ENCODE assay signal across 17 cellular contexts in the genomic region with DNA sequence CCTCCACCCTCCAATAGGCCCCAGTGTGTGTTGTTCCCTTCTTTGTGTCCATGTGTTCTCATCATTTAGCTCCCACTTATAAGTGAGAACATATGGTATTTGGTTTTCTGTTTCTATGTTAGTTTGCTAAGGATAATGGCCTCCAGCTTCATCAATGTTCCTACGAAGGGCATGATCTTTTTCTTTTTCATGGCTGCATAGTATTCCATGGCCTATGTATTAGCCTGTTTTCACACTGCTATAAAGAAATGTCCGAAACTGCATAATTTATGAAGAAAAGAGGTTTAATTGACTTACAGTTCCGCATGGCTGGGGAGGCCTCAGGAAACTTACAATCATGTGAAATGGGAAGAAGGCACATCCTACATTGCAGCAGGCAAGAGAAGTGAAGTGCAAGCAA. TPM values are rescaled to one million over a fixed set of nuclear protein-coding genes. Genes with fewer than 3 reads are reported as not detected.
"Had no signal": no experiment of that assay in that cellular context is flagged by ENCODE, and none has a peak within 500 bp of the region (broad histone marks: within the 10 kb centered on the region; RNA-seq: fewer than 3 reads in every experiment).

No MANE protein-coding gene starts in this region.

RNA-seq across cellular contexts. Expression of gene NEUROD1, which starts 22.2 kb away (rescaled TPM):
- total RNA-seq: activated naive CD4-positive, alpha-beta T cell treated with anti-CD3 and anti-CD28 coated beads for 36 hours; activated naive CD4-positive, alpha-beta T cell treated with anti-CD3 and anti-CD28 coated beads, Interleukin-2, amount 50 U/mL, for 72 hours; activated naive CD8-positive, alpha-beta T cell treated with anti-CD3 and anti-CD28 coated beads, Interleukin-2, amount 10 ng/mL, durations not matched to agents 7 days and 5 days; activated T-cell treated with anti-CD3 and anti-CD28 coated beads, Interleukin-2, amount 50 U/mL, for 4 hours; activated T-cell treated with anti-CD3 and anti-CD28 coated beads, Interleukin-2, amount 50 U/mL, for 72 hours; activated T-helper 1 cell treated with anti-CD3 and anti-CD28 coated beads, Interleukin-12 subunit alpha, Interleukin-12 subunit beta, Interleukin-2, Interleukin-4 antibody, amounts not matched to agents 30 ng/mL and 10 ng/mL and 1 ng/mL, durations not matched to agents 14 hours and 24 hours and 36 hours; activated T-helper 17 cell treated with anti-CD3 and anti-CD28 coated beads, Interleukin-2, amount 50 U/mL, for 72 hours; activated T-helper 2 cell treated with anti-CD3 and anti-CD28 coated beads, Interferon-gamma antibody, Interleukin-2, Interleukin-4, amounts not matched to agents 10 μg/mL and 5 μg/mL and 100 μg/mL, durations not matched to agents 14 hours and 24 hours and 36 hours; adrenal gland; aorta; ascending aorta; astrocyte; breast epithelium; bronchial epithelial cell; cardiac muscle cell; cardiac septum; chondrocyte had no signal
- polyA plus RNA-seq: adrenal gland, cardiac muscle cell had no signal

RNA-seq across cellular contexts. Expression of gene CERKL, which starts 45.6 kb away (rescaled TPM):
- total RNA-seq: activated naive CD4-positive, alpha-beta T cell treated with anti-CD3 and anti-CD28 coated beads, Interleukin-2, amount 50 U/mL, for 72 hours; activated naive CD8-positive, alpha-beta T cell treated with anti-CD3 and anti-CD28 coated beads, Interleukin-2, amount 10 ng/mL, durations not matched to agents 7 days and 5 days; activated T-helper 1 cell treated with anti-CD3 and anti-CD28 coated beads, Interleukin-12 subunit alpha, Interleukin-12 subunit beta, Interleukin-2, Interleukin-4 antibody, amounts not matched to agents 30 ng/mL and 10 ng/mL and 1 ng/mL, durations not matched to agents 14 hours and 24 hours and 36 hours; activated T-helper 17 cell treated with anti-CD3 and anti-CD28 coated beads, Interleukin-2, amount 50 U/mL, for 72 hours; activated T-helper 2 cell treated with anti-CD3 and anti-CD28 coated beads, Interferon-gamma antibody, Interleukin-2, Interleukin-4, amounts not matched to agents 10 μg/mL and 5 μg/mL and 100 μg/mL, durations not matched to agents 14 hours and 24 hours and 36 hours; adrenal gland; aorta; ascending aorta; bronchial epithelial cell; chondrocyte had no signal
